9 cellular contexts compared by ENCODE assay signal in genomic region chr17:2395258-2396170, GRCh38.
DNase-seq lines count a peak whose midpoint lies in the region; ATAC-seq and TF ChIP-seq lines count a peak whose summit lies in the region.
"Had no signal": no experiment of that assay in that cellular context is flagged by ENCODE, and none has a peak within 500 bp of the region (broad histone marks: within the 10 kb centered on the region; RNA-seq: fewer than 3 reads in every experiment).

No MANE protein-coding gene starts in this region.

- H3K79me2 ChIP-seq in OCI-LY3 (ENCODE audit: low read length) = peaks cover 40% of the 10 kb centered on the region

- H3K27me3 Mint-ChIP-seq in nephron (ENCODE audit: low read depth) = no peaks in the 10 kb centered on the region

- peak overlapping the region; percentile 82 for H3K4me2 ChIP-seq in OCI-LY3 (ENCODE audit: low read length)
- H3K4me2 ChIP-seq: KMS-11 had no signal

- H3K36me3 Mint-ChIP-seq in nephron (ENCODE audit: low read depth) = peaks cover 4% of the 10 kb centered on the region

- H3K36me3 ChIP-seq in OCI-LY3 (replicated peaks; ENCODE audit: low read depth, low read length) (no peaks in the 10 kb centered on the region), endocrine pancreas (ENCODE audit: control insufficient read depth, insufficient read depth, low read length) (no peaks in the 10 kb centered on the region)

- no peak overlapping the region for H3K27ac ChIP-seq in OCI-LY3 (ENCODE audit: low read length)
- H3K27ac ChIP-seq: KMS-11 had no signal

- peaks cover 28% of the 10 kb centered on the region for H4K20me1 ChIP-seq in OCI-LY3 (ENCODE audit: insufficient read depth, low read length)

- H2AFZ ChIP-seq in OCI-LY3 (ENCODE audit: low read depth, low read length) = no peak overlapping the region

- peak overlapping the region; percentile 95 to 99 (median 98) for H3K27ac Mint-ChIP-seq in nephron

- peak overlapping the region; percentile 85 to 99 (median 89) for H3K4me3 Mint-ChIP-seq in nephron

- H3K4me3 ChIP-seq in OCI-LY3 (ENCODE audit: low read length) (peak overlapping the region; percentile 74; the same call in 1 of the 2 replicates), endocrine pancreas (ENCODE audit: control insufficient read depth, insufficient read depth, low read length) (no peak overlapping the region)

- ATAC-seq in GM18858 (IDR thresholded peaks at IDR 0.05; ENCODE audit: unreplicated experiment) = no peak

- DNase-seq in DMS53 (lab: John Stamatoyannopoulos, UW) = peak; percentile 88
- no peak for DNase-seq in stimulated activated naive CD4-positive, alpha-beta T cell (lab: John Stamatoyannopoulos, UW)
- DNase-seq in DMS153 treated with DMSO at 0.1 percent for 48 hours (lab: John Stamatoyannopoulos, UW; ENCODE audit: unreplicated experiment) = no peak
- DNase-seq in NCI-H2227 treated with DMSO at 0.1 percent for 48 hours (lab: John Stamatoyannopoulos, UW) = no peak

- H3K4me1 ChIP-seq in OCI-LY3 (ENCODE audit: low read length) (peaks cover 32% of the 10 kb centered on the region), endocrine pancreas (ENCODE audit: control insufficient read depth, insufficient read depth, low read length) (no peaks in the 10 kb centered on the region)

- H3K9me3 Mint-ChIP-seq in nephron = no peaks in the 10 kb centered on the region

- H3K9me3 ChIP-seq in OCI-LY3 (ENCODE audit: insufficient read depth, low read length) = no peaks in the 10 kb centered on the region
- no peaks in the 10 kb centered on the region for H3K9me3 ChIP-seq in endocrine pancreas (ENCODE audit: control insufficient read depth, low read length)

- H3K4me1 Mint-ChIP-seq in nephron = peaks cover 56% of the 10 kb centered on the region

- H3K27me3 ChIP-seq in OCI-LY3 (ENCODE audit: low read depth, low read length) (no peaks in the 10 kb centered on the region), endocrine pancreas (ENCODE audit: control insufficient read depth, insufficient read depth, low read length) (no peaks in the 10 kb centered on the region)

- H3K9ac ChIP-seq in OCI-LY3 (ENCODE audit: low read length) (peak overlapping the region; percentile 54; the same call in 1 of the 2 replicates), endocrine pancreas (ENCODE audit: control insufficient read depth, insufficient read depth, low read length) (peak overlapping the region; percentile 38)
- H3K9ac ChIP-seq: KMS-11 had no signal

- TF ChIP-seq CTCF in OCI-LY3 (IDR thresholded peaks at IDR 0.05; ENCODE audit: low read depth, low read length) (no peak), nephron (IDR thresholded peaks at IDR 0.05; ENCODE audit: unreplicated experiment in 3 of 3) (no peak)
